Comparison of ENCODE assay signal across 8 cellular contexts in genomic region chr1:205141236-205142104, GRCh38. TPM values are rescaled to one million over a fixed set of nuclear protein-coding genes. Genes with fewer than 3 reads are reported as not detected.
A peak's percentile ranks its signal among the peaks of the same experiment; 100 is the strongest.
DNase-seq lines count a peak whose midpoint lies in the region; ATAC-seq and TF ChIP-seq lines count a peak whose summit lies in the region.

No MANE protein-coding gene starts in this region.

- no peaks in the 10 kb centered on the region for H3K27me3 ChIP-seq in lung (ENCODE audit: control insufficient read depth, insufficient read depth)

- H3K36me3 ChIP-seq in lung (ENCODE audit: control insufficient read depth in 2 of 2, insufficient read depth in 2 of 2, low read length in 2 of 2): no peaks in the 10 kb centered on the region

- 21 to 26% methylated on average over 12 of the region's 12 CpGs for WGBS in lung, 2 donors

- ATAC-seq in HG02798 (IDR thresholded peaks at IDR 0.05; ENCODE audit: poor library complexity, unreplicated experiment): peak; percentile 56
- ATAC-seq in lung (ENCODE audit: insufficient read depth, low FRiP score): peak; percentile 80
- ATAC-seq in HG02588 (IDR thresholded peaks at IDR 0.05; ENCODE audit: unreplicated experiment): no peak

- H3K9me3 ChIP-seq in lung (ENCODE audit: control insufficient read depth in 2 of 2, insufficient read depth in 1 of 2, low read length in 1 of 2): no peaks in the 10 kb centered on the region

- peak overlapping the region in 1 of 2 donors; percentile 31 for H3K27ac ChIP-seq in lung (ENCODE audit: low read depth in 1 of 2, low read length in 1 of 2)

- DNase-seq in DMS 273 (lab: John Stamatoyannopoulos, UW; ENCODE audit: unreplicated experiment) (peak; percentile 90), NCI-H526 treated with DMSO at 0.1 percent for 48 hours (lab: John Stamatoyannopoulos, UW) (peak; percentile 22), dermis microvascular lymphatic vessel endothelial cell (ENCODE audit: low read depth in 2 of 2) (peak; percentile 53 to 84), lung (ENCODE audit: low spot score) (peak; percentile 72)
- peak; percentile 73 for DNase-seq in activated CD4-positive, alpha-beta T cell treated with anti-CD3 and anti-CD28 coated beads, Interleukin-2, amount 50 U/mL, for 1 hour
- peak; percentile 41 to 75 (median 52) for DNase-seq in stimulated activated CD4-positive, alpha-beta T cell treated with anti-CD3 and anti-CD28 coated beads, TNF-alpha, amount 100 ng/mL, for 48 hours (ENCODE audit: low read depth in 3 of 3)

- H3K4me3 ChIP-seq in lung: no peak overlapping the region

- peak; percentile 74 for TF ChIP-seq CTCF in lung (IDR thresholded peaks at IDR 0.05; ENCODE audit: control extremely low read depth, extremely low read depth)

- H3K4me1 ChIP-seq in lung (ENCODE audit: control insufficient read depth in 2 of 2, insufficient read depth in 2 of 2, low read length in 2 of 2): peaks cover 0 to 4% of the 10 kb centered on the region in 2 donors

RNA-seq across cellular contexts. Expression of gene RBBP5, which starts 19.7 kb away (rescaled TPM):
- total RNA-seq in dermis microvascular lymphatic vessel endothelial cell (15.7 and 15.8 TPM in 2 replicates), lung (10 to 100 TPM; 12.1 to 18.0 TPM)
- polyA plus RNA-seq in lung: 1 to 10 TPM; 5.2 to 7.2 TPM

RNA-seq across cellular contexts. Expression of gene TMEM81, which starts 57.2 kb away (rescaled TPM):
- total RNA-seq in dermis microvascular lymphatic vessel endothelial cell (0.77 and 1.1 TPM in 2 replicates), lung (1 to 10 TPM; 1.5 to 2.6 TPM)
- polyA plus RNA-seq in lung: 1 to 10 TPM; 1.5 to 2.5 TPM

Comparison
In these comparisons a context has a peak if more than half of its experiments do, and no peak if none do; other contexts are left out.
1. DNase-seq: peak in every context shown above with its lines; median percentile 90 in DMS 273; 73 in activated CD4-positive, alpha-beta T cell treated with anti-CD3 and anti-CD28 coated beads, Interleukin-2, amount 50 U/mL, for 1 hour; 72 in lung; 68 in dermis microvascular lymphatic vessel endothelial cell; 52 in stimulated activated CD4-positive, alpha-beta T cell treated with anti-CD3 and anti-CD28 coated beads, TNF-alpha, amount 100 ng/mL, for 48 hours; 22 in NCI-H526 treated with DMSO at 0.1 percent for 48 hours.